Comparison of ENCODE assay signal across 8 cellular contexts in genomic region chr6:35728663-35729348, GRCh38. TPM values are rescaled to one million over a fixed set of nuclear protein-coding genes. Genes with fewer than 3 reads are reported as not detected.
DNase-seq lines count a peak whose midpoint lies in the region; ATAC-seq and TF ChIP-seq lines count a peak whose summit lies in the region.

No MANE protein-coding gene starts in this region.

- no peaks in the 10 kb centered on the region for H3K9me3 Mint-ChIP-seq in activated T-cell treated with anti-CD3 and anti-CD28 coated beads, Interleukin-2, amount 50 U/mL, for 24 hours
- no peaks in the 10 kb centered on the region for H3K9me3 Mint-ChIP-seq in progenitor cell of endocrine pancreas (ENCODE audit: low read depth)

- no peak for ATAC-seq in HG02840 (IDR thresholded peaks at IDR 0.05; ENCODE audit: low FRiP score, unreplicated experiment)

- intact Hi-C loops in head of caudate nucleus (cut with DNase I), result loop anchor here (5.0 kb wide), 1 partner anchor 37 kb away; no protein-coding TSS in a partner anchor

- peak overlapping the region; percentile 75 for H3K4me3 Mint-ChIP-seq in activated T-cell treated with anti-CD3 and anti-CD28 coated beads, Interleukin-2, amount 50 U/mL, for 24 hours
- H3K4me3 Mint-ChIP-seq in progenitor cell of endocrine pancreas (ENCODE audit: low read depth), result peak overlapping the region; percentile 76

- no peaks in the 10 kb centered on the region for H3K36me3 Mint-ChIP-seq in activated T-cell treated with anti-CD3 and anti-CD28 coated beads, Interleukin-2, amount 50 U/mL, for 24 hours (ENCODE audit: low read depth)
- no peaks in the 10 kb centered on the region for H3K36me3 Mint-ChIP-seq in progenitor cell of endocrine pancreas (ENCODE audit: insufficient read depth)

- no peaks in the 10 kb centered on the region for H3K27me3 Mint-ChIP-seq in activated T-cell treated with anti-CD3 and anti-CD28 coated beads, Interleukin-2, amount 50 U/mL, for 24 hours
- H3K27me3 Mint-ChIP-seq in progenitor cell of endocrine pancreas, result peaks cover 45% of the 10 kb centered on the region

- H3K4me1 Mint-ChIP-seq in activated T-cell treated with anti-CD3 and anti-CD28 coated beads, Interleukin-2, amount 50 U/mL, for 24 hours (ENCODE audit: low read depth), result peaks cover 89% of the 10 kb centered on the region
- peaks cover 24% of the 10 kb centered on the region for H3K4me1 Mint-ChIP-seq in progenitor cell of endocrine pancreas (ENCODE audit: low read depth)

- peak; percentile 36 for DNase-seq in SKM-1 (lab: John Stamatoyannopoulos, UW; ENCODE audit: unreplicated experiment)
- no peak for DNase-seq in SKM-1 treated with dmso at 0.1 percent for 144 hours (lab: John Stamatoyannopoulos, UW; ENCODE audit: unreplicated experiment)
- DNase-seq in activated T-cell treated with anti-CD3 and anti-CD28 coated beads, Interleukin-2, amount 50 U/mL, for 24 hours, result peak; percentile 65
- DNase-seq in head of caudate nucleus, result peak in 26 of 42 donors; percentile 17 to 78 (median 44)
- DNase-seq in progenitor cell of endocrine pancreas (ENCODE audit: low spot score, unreplicated experiment), result no peak
- DNase-seq in NOMO-1 treated with dmso at 0.1 percent for 144 hours (lab: John Stamatoyannopoulos, UW; ENCODE audit: unreplicated experiment), result no peak
- DNase-seq in HuH-7 (ENCODE audit: low spot score), result no peak

- H3K27ac Mint-ChIP-seq in activated T-cell treated with anti-CD3 and anti-CD28 coated beads, Interleukin-2, amount 50 U/mL, for 24 hours, result peak overlapping the region; percentile 97
- no peak overlapping the region for H3K27ac Mint-ChIP-seq in progenitor cell of endocrine pancreas

- no peak for TF ChIP-seq CTCF in progenitor cell of endocrine pancreas (IDR thresholded peaks at IDR 0.05; ENCODE audit: unreplicated experiment)

RNA-seq across cellular contexts. Expression of gene ARMC12, which starts 8.0 kb away (rescaled TPM):
- total RNA-seq in progenitor cell of endocrine pancreas, result 0.36 and 0.98 TPM in 2 replicates

RNA-seq across cellular contexts. Expression of gene FKBP5, which starts 40.1 kb away (rescaled TPM):
- total RNA-seq in progenitor cell of endocrine pancreas, result 5.9 and 6.9 TPM in 2 replicates

RNA-seq across cellular contexts. Expression of gene CLPSL2, which starts 47.6 kb away (rescaled TPM):
- not detected in 2 replicates for total RNA-seq in progenitor cell of endocrine pancreas

RNA-seq across cellular contexts. Expression of gene CLPSL1, which starts 52.0 kb away (rescaled TPM):
- not detected in 2 replicates for total RNA-seq in progenitor cell of endocrine pancreas

Comparison
In these comparisons a context has a peak if more than half of its experiments do, and no peak if none do; other contexts are left out.
1. DNase-seq: peak in SKM-1 (single experiment), activated T-cell treated with anti-CD3 and anti-CD28 coated beads, Interleukin-2, amount 50 U/mL, for 24 hours (single experiment) and head of caudate nucleus (26 of 42); none in SKM-1 treated with dmso at 0.1 percent for 144 hours (single experiment), progenitor cell of endocrine pancreas (single experiment), NOMO-1 treated with dmso at 0.1 percent for 144 hours (single experiment) and HuH-7 (single experiment).